Comparison of ENCODE assay signal across 8 cellular contexts in genomic region chr22:26389125-26389524, GRCh38.
"Had no signal": no experiment of that assay in that cellular context is flagged by ENCODE, and none has a peak within 500 bp of the region (broad histone marks: within the 10 kb centered on the region; RNA-seq: fewer than 3 reads in every experiment).

No MANE protein-coding gene starts in this region.

- H2AFZ ChIP-seq: GM23248 had no signal

- DNase-seq: GM23248, GOT3, H7, HFFc6, KG1 had no signal

- ATAC-seq: HCT116 had no signal

- H3K9ac ChIP-seq: GM23248 had no signal

- H3K4me3 ChIP-seq: GM23248, HAP-1 had no signal

- H3K36me3 ChIP-seq: HAP-1 had no signal

- H3K9me3 ChIP-seq: HAP-1 had no signal

- H3K27ac ChIP-seq: GM23248, HL-60 had no signal

- H3K4me1 ChIP-seq: HAP-1 had no signal
